ENCODE assay signal across 32 cellular contexts in genomic region chr7:105571891-105572290, GRCh38. TPM values are rescaled to one million over a fixed set of nuclear protein-coding genes. Genes with fewer than 3 reads are reported as not detected.
"Had no signal": no experiment of that assay in that cellular context is flagged by ENCODE, and none has a peak within 500 bp of the region (broad histone marks: within the 10 kb centered on the region; RNA-seq: fewer than 3 reads in every experiment).

No MANE protein-coding gene starts in this region.

- H3K4me1 ChIP-seq: colonic mucosa, esophagus squamous epithelium, gastrocnemius medialis, heart right ventricle, left lung, lower lobe of right lung had no signal

- H3K27me3 ChIP-seq: colonic mucosa, esophagus squamous epithelium, gastrocnemius medialis, heart right ventricle, left lung had no signal

- DNase-seq: colonic mucosa; cortex of kidney; effector CD8-positive, alpha-beta T cell; effector memory CD8-positive, alpha-beta T cell; endodermal cell; erythroblast; esophagus squamous epithelium; foreskin fibroblast; foreskin melanocyte; gastrocnemius medialis; glutamatergic neuron; heart right ventricle; hippocampal formation; left cardiac atrium; left lung; left ventricle myocardium superior; lower lobe of right lung; mesenchymal stem cell; mucosa of descending colon; naive B cell had no signal

- H3K27ac Mint-ChIP-seq: dendritic cell treated with granulocyte-macrophage colony-stimulating factor and Interleukin-4, amounts not matched to agents 40 ng/mL and 50 ng/mL, for 4 days; effector memory CD8-positive, alpha-beta T cell; endodermal cell; mesothelial cell of epicardium had no signal

- H3K4me3 Mint-ChIP-seq: dendritic cell treated with granulocyte-macrophage colony-stimulating factor and Interleukin-4, amounts not matched to agents 40 ng/mL and 50 ng/mL, for 4 days; effector memory CD8-positive, alpha-beta T cell; endodermal cell; mesothelial cell of epicardium; naive B cell had no signal

- H3K9me3 ChIP-seq: colonic mucosa, esophagus squamous epithelium, gastrocnemius medialis, heart right ventricle, left lung, lower lobe of right lung, mucosa of descending colon had no signal

- H3K4me3 ChIP-seq: colonic mucosa, esophagus squamous epithelium, gastrocnemius medialis, heart right ventricle, left lung, lower lobe of right lung, mucosa of descending colon had no signal

- FAIRE-seq: islet of Langerhans, keratinocyte had no signal

- H3K27ac ChIP-seq: colonic mucosa, epithelial cell of prostate, esophagus squamous epithelium, heart right ventricle, left lung, lower lobe of right lung had no signal

- H3K9me3 Mint-ChIP-seq: dendritic cell treated with granulocyte-macrophage colony-stimulating factor and Interleukin-4, amounts not matched to agents 40 ng/mL and 50 ng/mL, for 4 days; effector memory CD8-positive, alpha-beta T cell had no signal

- H3K36me3 Mint-ChIP-seq: naive B cell had no signal

- ATAC-seq: effector memory CD8-positive, alpha-beta T cell; esophagus mucosa; gastrocnemius medialis; heart right ventricle; left lung; lower lobe of right lung; mucosa of descending colon had no signal

- H3K36me3 ChIP-seq: colonic mucosa had no signal

- H3K4me1 Mint-ChIP-seq: endodermal cell, mesothelial cell of epicardium, naive B cell had no signal

- H3K27me3 Mint-ChIP-seq: dendritic cell treated with granulocyte-macrophage colony-stimulating factor and Interleukin-4, amounts not matched to agents 40 ng/mL and 50 ng/mL, for 4 days; effector memory CD8-positive, alpha-beta T cell; naive B cell had no signal

RNA-seq across cellular contexts. Expression of gene EFCAB10, which starts 9.4 kb away (rescaled TPM):
- total RNA-seq: colonic mucosa, dermis microvascular lymphatic vessel endothelial cell, esophagus squamous epithelium, gastrocnemius medialis, glomerular endothelial cell, heart right ventricle, left cardiac atrium, left ventricle myocardium superior, lower leg skin, lung microvascular endothelial cell, mesenteric fat pad, mesothelial cell of epicardium, mucosa of descending colon, myocyte had no signal
- polyA plus RNA-seq: heart right ventricle, keratinocyte had no signal
